Comparison of ENCODE assay signal across 15 cellular contexts in the genomic region with DNA sequence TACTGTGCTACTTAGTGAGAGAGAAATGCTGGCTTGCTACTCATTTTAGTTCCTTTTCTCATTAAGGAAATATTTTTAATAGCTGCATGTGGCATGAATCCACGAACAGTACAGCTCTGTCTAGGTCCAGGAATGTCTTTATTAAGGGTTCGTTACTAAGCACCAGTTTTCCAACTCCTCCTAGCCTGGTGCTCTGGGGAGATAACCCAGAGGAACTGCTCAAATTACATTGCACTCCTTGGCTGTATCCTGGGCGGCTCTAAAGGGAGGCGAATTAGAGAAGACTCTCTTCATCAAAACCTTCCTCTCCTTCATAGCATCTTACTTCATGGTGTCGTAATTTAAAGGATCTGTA.
DNase-seq lines count a peak whose midpoint lies in the region; ATAC-seq and TF ChIP-seq lines count a peak whose summit lies in the region.
"Had no signal": no experiment of that assay in that cellular context is flagged by ENCODE, and none has a peak within 500 bp of the region (broad histone marks: within the 10 kb centered on the region; RNA-seq: fewer than 3 reads in every experiment).

No MANE protein-coding gene starts in this region.

- H3K4ac ChIP-seq in neuronal stem cell (ENCODE audit: low read length), result no peak overlapping the region

- no peak overlapping the region for H3K23ac ChIP-seq in neuronal stem cell (ENCODE audit: low read depth, low read length, poor library complexity)

- H3K36me3 ChIP-seq in OCI-LY1 (ENCODE audit: insufficient read depth, low read length) (no peaks in the 10 kb centered on the region), neuronal stem cell (replicated peaks in 1 of 2; ENCODE audit: control insufficient read depth in 2 of 2, insufficient read depth in 2 of 2, low read length in 2 of 2) (no peaks in the 10 kb centered on the region)
- H3K36me3 ChIP-seq: esophagus muscularis mucosa, stomach had no signal

- no peak overlapping the region for H3K4me3 Mint-ChIP-seq in activated T-cell treated with anti-CD3 and anti-CD28 coated beads, Interleukin-2, amount 50 U/mL, for 24 hours
- H3K4me3 Mint-ChIP-seq: activated B cell treated with CpG ODN at 0.5 μM for 24 hours; activated naive CD8-positive, alpha-beta T cell treated with anti-CD3 and anti-CD28 coated beads for 36 hours had no signal

- no peak overlapping the region for H4K8ac ChIP-seq in neuronal stem cell (ENCODE audit: low read depth, low read length)

- H3K4me2 ChIP-seq in OCI-LY1 (ENCODE audit: low read length), result peak overlapping the region; percentile 66
- H3K4me2 ChIP-seq in neuronal stem cell (ENCODE audit: insufficient read depth, low read length, poor library complexity, severe bottlenecking), result peak overlapping the region; percentile 15

- H3F3A ChIP-seq in OCI-LY1 (ENCODE audit: insufficient read depth, low read length), result peaks cover 5% of the 10 kb centered on the region; the same call in 1 of the 2 replicates

- no peaks in the 10 kb centered on the region for H3K36me3 Mint-ChIP-seq in activated T-cell treated with anti-CD3 and anti-CD28 coated beads, Interleukin-2, amount 50 U/mL, for 24 hours (ENCODE audit: low read depth)
- H3K36me3 Mint-ChIP-seq: activated naive CD8-positive, alpha-beta T cell treated with anti-CD3 and anti-CD28 coated beads for 36 hours had no signal

- no peak overlapping the region for H3K4me3 ChIP-seq in OCI-LY1 (ENCODE audit: low read depth, low read length, poor library complexity, severe bottlenecking)
- no peak overlapping the region for H3K4me3 ChIP-seq in fibroblast of mammary gland (ENCODE audit: control insufficient read depth, low read depth, low read length)
- H3K4me3 ChIP-seq in neuronal stem cell (ENCODE audit: low read length in 2 of 2), result no peak overlapping the region
- H3K4me3 ChIP-seq: stomach had no signal

- H2AFZ ChIP-seq in OCI-LY1 (ENCODE audit: low read length), result peak overlapping the region; percentile 64
- no peak overlapping the region for H2AFZ ChIP-seq in neuronal stem cell (ENCODE audit: low read length)

- no peaks in the 10 kb centered on the region for H3K79me2 ChIP-seq in OCI-LY1 (ENCODE audit: insufficient read depth, low read length)

- H3K27ac ChIP-seq in OCI-LY1 (ENCODE audit: low read depth, low read length, poor library complexity, severe bottlenecking) (peak overlapping the region; percentile 96), neuronal stem cell (replicated peaks; ENCODE audit: low read length) (no peak overlapping the region)
- H3K27ac ChIP-seq: esophagus muscularis mucosa, stomach had no signal

- peak; percentile 5 for DNase-seq in fibroblast of mammary gland (ENCODE audit: low read depth)
- no peak for DNase-seq in neuronal stem cell (ENCODE audit: low spot score)
- no peak for DNase-seq in NCI-H1105 treated with DMSO at 0.1 percent for 48 hours (lab: John Stamatoyannopoulos, UW)
- DNase-seq in T-helper 9 cell, result no peak
- no peak for DNase-seq in activated CD4-positive, alpha-beta T cell treated with anti-CD3 and anti-CD28 coated beads, Interleukin-2, amount 50 U/mL, for 1 hour
- DNase-seq in activated T-cell treated with anti-CD3 and anti-CD28 coated beads, Interleukin-2, amount 50 U/mL, for 24 hours, result no peak
- DNase-seq: activated B cell treated with CpG ODN at 0.5 μM for 24 hours; activated CD8-positive, alpha-beta memory T cell treated with anti-CD3 and anti-CD28 coated beads, Interleukin-2, amount 50 U/mL, for 48 hours; activated naive CD8-positive, alpha-beta T cell treated with anti-CD3 and anti-CD28 coated beads for 36 hours; H7; SIG-M5 had no signal

- H3K9me3 Mint-ChIP-seq in activated T-cell treated with anti-CD3 and anti-CD28 coated beads, Interleukin-2, amount 50 U/mL, for 24 hours, result no peaks in the 10 kb centered on the region
- H3K9me3 Mint-ChIP-seq: activated B cell treated with CpG ODN at 0.5 μM for 24 hours; activated naive CD8-positive, alpha-beta T cell treated with anti-CD3 and anti-CD28 coated beads for 36 hours had no signal

- H3K4me1 Mint-ChIP-seq in activated T-cell treated with anti-CD3 and anti-CD28 coated beads, Interleukin-2, amount 50 U/mL, for 24 hours (ENCODE audit: low read depth), result peaks cover 3% of the 10 kb centered on the region
- H3K4me1 Mint-ChIP-seq: activated naive CD8-positive, alpha-beta T cell treated with anti-CD3 and anti-CD28 coated beads for 36 hours had no signal

- no peaks in the 10 kb centered on the region for H3K79me1 ChIP-seq in neuronal stem cell (ENCODE audit: low read depth, low read length)

- no peaks in the 10 kb centered on the region for H3K9me2 ChIP-seq in OCI-LY1 (ENCODE audit: low read depth, low read length)

- H2BK5ac ChIP-seq in neuronal stem cell (ENCODE audit: low read length), result no peak overlapping the region

- peaks cover 8% of the 10 kb centered on the region for H3K27me3 Mint-ChIP-seq in activated T-cell treated with anti-CD3 and anti-CD28 coated beads, Interleukin-2, amount 50 U/mL, for 24 hours

- H3K18ac ChIP-seq in neuronal stem cell (ENCODE audit: low read length), result no peak overlapping the region

- H4K91ac ChIP-seq in neuronal stem cell (ENCODE audit: low read depth, low read length, poor library complexity), result no peak overlapping the region

- H2BK12ac ChIP-seq in neuronal stem cell (ENCODE audit: low read length), result no peak overlapping the region

- no peak overlapping the region for H2AK5ac ChIP-seq in neuronal stem cell (ENCODE audit: low read depth, low read length)

- H3K9me3 ChIP-seq in OCI-LY1 (ENCODE audit: low read length) (no peaks in the 10 kb centered on the region), neuronal stem cell (replicated peaks in 1 of 2; ENCODE audit: control insufficient read depth in 2 of 2, insufficient read depth in 1 of 2, low read depth in 1 of 2, low read length in 2 of 2) (no peaks in the 10 kb centered on the region)
- H3K9me3 ChIP-seq: esophagus muscularis mucosa, stomach had no signal

- H2BK120ac ChIP-seq in neuronal stem cell (ENCODE audit: low read depth, low read length), result no peak overlapping the region

- no peak for TF ChIP-seq CTCF in OCI-LY1 (IDR thresholded peaks at IDR 0.05; ENCODE audit: low read length)
- no peak for TF ChIP-seq CTCF in fibroblast of mammary gland (conservative IDR thresholded peaks at IDR 0.05; ENCODE audit: control insufficient read depth, insufficient read depth, low read depth, low read length)

- peak; percentile 16 for ATAC-seq in GM21723 (IDR thresholded peaks at IDR 0.05; ENCODE audit: unreplicated experiment)

- H3K9ac ChIP-seq in OCI-LY1 (ENCODE audit: low read length) (peak overlapping the region; percentile 37), neuronal stem cell (ENCODE audit: low read depth, low read length, poor library complexity) (no peak overlapping the region)

- no peaks in the 10 kb centered on the region for H4K20me1 ChIP-seq in OCI-LY1 (ENCODE audit: insufficient read depth, low read length)

- H2BK15ac ChIP-seq in neuronal stem cell (ENCODE audit: low read length), result no peak overlapping the region

- no peak overlapping the region for H3K14ac ChIP-seq in neuronal stem cell (ENCODE audit: low read length)

- H3K27me3 ChIP-seq in OCI-LY1 (ENCODE audit: insufficient read depth, low read length) (no peaks in the 10 kb centered on the region), neuronal stem cell (ENCODE audit: control insufficient read depth in 3 of 3, insufficient read depth in 3 of 3, low read depth in 1 of 3, low read length in 3 of 3) (peaks cover 0 to 99% (median 0%) of the 10 kb centered on the region in 3 experiments)
- H3K27me3 ChIP-seq: esophagus muscularis mucosa, stomach had no signal

- H3K27ac Mint-ChIP-seq in activated T-cell treated with anti-CD3 and anti-CD28 coated beads, Interleukin-2, amount 50 U/mL, for 24 hours, result no peak overlapping the region
- H3K27ac Mint-ChIP-seq: activated B cell treated with CpG ODN at 0.5 μM for 24 hours; activated naive CD8-positive, alpha-beta T cell treated with anti-CD3 and anti-CD28 coated beads for 36 hours had no signal

- peaks cover 60% of the 10 kb centered on the region for H3K4me1 ChIP-seq in OCI-LY1 (ENCODE audit: insufficient read depth, low read length, severe bottlenecking)
- H3K4me1 ChIP-seq in neuronal stem cell (ENCODE audit: control insufficient read depth in 2 of 2, insufficient read depth in 1 of 2, low read depth in 1 of 2, low read length in 2 of 2), result peaks cover 0 to 12% of the 10 kb centered on the region in 2 donors

- no CpG with 5 or more reads among the region's 5 CpGs for WGBS in neuronal stem cell (ENCODE audit: extremely low coverage in 2 of 2, insufficient read length in 2 of 2, insufficient replicate concordance in 1 of 2), 2 donors
